Comparison of ENCODE assay signal across 16 cellular contexts in the genomic region with DNA sequence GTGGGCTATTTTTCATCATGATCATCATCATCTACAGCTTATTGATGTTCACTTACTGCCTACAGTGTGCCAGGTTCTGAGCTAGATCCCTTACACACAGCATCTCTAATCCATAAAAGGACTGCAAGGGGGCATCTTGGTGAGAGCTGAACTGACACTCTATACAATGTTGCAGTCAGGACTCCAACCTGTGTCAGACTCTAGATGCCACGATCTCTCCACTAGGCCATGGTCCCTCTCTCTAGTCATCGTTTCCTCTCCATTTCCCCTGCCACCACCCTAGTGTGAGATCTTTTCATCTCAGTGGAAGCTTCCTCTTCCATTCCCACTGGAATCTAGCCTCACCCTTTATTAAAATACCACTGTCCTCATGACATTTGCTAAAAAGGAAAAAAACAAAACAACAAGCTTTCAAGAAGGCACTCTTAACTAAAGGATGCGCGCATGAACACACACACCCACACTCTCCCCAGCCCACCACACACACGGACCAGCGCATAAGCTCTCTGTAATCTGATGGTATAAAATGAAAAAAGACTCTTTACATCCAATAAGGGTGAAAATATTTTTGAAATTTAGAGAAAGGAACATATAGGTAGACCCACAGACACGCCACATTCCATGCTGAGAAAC.
DNase-seq lines count a peak whose midpoint lies in the region; ATAC-seq and TF ChIP-seq lines count a peak whose summit lies in the region.
"Had no signal": no experiment of that assay in that cellular context is flagged by ENCODE, and none has a peak within 500 bp of the region (broad histone marks: within the 10 kb centered on the region; RNA-seq: fewer than 3 reads in every experiment).

No MANE protein-coding gene starts in this region.

- peak overlapping the region; percentile 37 for H3K27ac Mint-ChIP-seq in type B pancreatic cell
- H3K27ac Mint-ChIP-seq: activated naive CD8-positive, alpha-beta T cell treated with anti-CD3 and anti-CD28 coated beads, Interleukin-2, amount 50 U/mL, for 24 hours had no signal

- TF ChIP-seq POLR2A in GM18505 (IDR thresholded peaks at IDR 0.05; ENCODE audit: borderline replicate concordance, extremely low read depth, insufficient read depth, insufficient read length) (no peak), esophagus muscularis mucosa (IDR thresholded peaks at IDR 0.05; ENCODE audit: low read depth) (no peak)

- peaks cover 0 to 51% (median 41%) of the 10 kb centered on the region in 4 donors for H3K4me1 ChIP-seq in esophagus muscularis mucosa
- H3K4me1 ChIP-seq: BE2C, body of pancreas had no signal

- no peaks in the 10 kb centered on the region for H3K9me3 ChIP-seq in esophagus muscularis mucosa
- H3K9me3 ChIP-seq: BE2C, body of pancreas, sigmoid colon, testis had no signal

- TF ChIP-seq EP300 in esophagus muscularis mucosa (IDR thresholded peaks at IDR 0.05), result no peak

- H3K27ac ChIP-seq in VCaP, result peak overlapping the region; percentile 98
- H3K27ac ChIP-seq in esophagus muscularis mucosa (replicated peaks in 1 of 4), result no peak overlapping the region
- H3K27ac ChIP-seq: body of pancreas, sigmoid colon, testis had no signal

- DNase-seq in EH (ENCODE audit: low read depth) (peak; percentile 24), myocyte (ENCODE audit: low read depth) (peak; percentile 78), type B pancreatic cell (ENCODE audit: extremely low spot score, unreplicated experiment) (no peak), esophagus muscularis mucosa (ENCODE audit: extremely low spot score) (no peak), sciatic nerve (ENCODE audit: low spot score) (no peak)
- DNase-seq: activated CD4-positive, alpha-beta T cell treated with anti-CD3 and anti-CD28 coated beads, Interleukin-2, amount 50 U/mL, for 4 hours; activated effector memory CD4-positive, alpha-beta T cell treated with anti-CD3 and anti-CD28 coated beads, Interleukin-2, amount 50 U/mL, for 16 hours; activated naive CD8-positive, alpha-beta T cell treated with anti-CD3 and anti-CD28 coated beads, Interleukin-2, amount 50 U/mL, for 24 hours; NCI-H1092; NCI-H187 treated with DMSO at 0.1 percent for 48 hours had no signal

- intact Hi-C loops in esophagus muscularis mucosa (cut with DNase I) (no loop called here), sciatic nerve (cut with DNase I) (no loop called here)

- peaks cover 14% of the 10 kb centered on the region for H3K36me3 Mint-ChIP-seq in type B pancreatic cell

- peaks cover 6% of the 10 kb centered on the region for H3K9me3 Mint-ChIP-seq in type B pancreatic cell
- H3K9me3 Mint-ChIP-seq: activated naive CD8-positive, alpha-beta T cell treated with anti-CD3 and anti-CD28 coated beads, Interleukin-2, amount 50 U/mL, for 24 hours had no signal

- H3K36me3 ChIP-seq in esophagus muscularis mucosa, result no peaks in the 10 kb centered on the region
- H3K36me3 ChIP-seq: BE2C, sigmoid colon had no signal

- H3K27me3 ChIP-seq in esophagus muscularis mucosa, result no peaks in the 10 kb centered on the region
- H3K27me3 ChIP-seq: BE2C, body of pancreas, sigmoid colon, testis had no signal

- H3K4me3 Mint-ChIP-seq in type B pancreatic cell, result no peak overlapping the region
- H3K4me3 Mint-ChIP-seq: activated naive CD8-positive, alpha-beta T cell treated with anti-CD3 and anti-CD28 coated beads, Interleukin-2, amount 50 U/mL, for 24 hours had no signal

- H3K27me3 Mint-ChIP-seq in type B pancreatic cell, result no peaks in the 10 kb centered on the region
- H3K27me3 Mint-ChIP-seq: activated naive CD8-positive, alpha-beta T cell treated with anti-CD3 and anti-CD28 coated beads, Interleukin-2, amount 50 U/mL, for 24 hours had no signal

- 95% methylated on average over 7 of the region's 7 CpGs for WGBS in esophagus muscularis mucosa

- H3K4me1 Mint-ChIP-seq in type B pancreatic cell (ENCODE audit: unreplicated experiment), result peaks cover 59% of the 10 kb centered on the region

- H3K4me3 ChIP-seq in esophagus muscularis mucosa, result no peak overlapping the region
- H3K4me3 ChIP-seq: body of pancreas, sigmoid colon, testis had no signal

- ATAC-seq in GM18505 (IDR thresholded peaks at IDR 0.05; ENCODE audit: unreplicated experiment) (no peak), sciatic nerve (no peak)
- ATAC-seq: activated naive CD8-positive, alpha-beta T cell treated with anti-CD3 and anti-CD28 coated beads, Interleukin-2, amount 50 U/mL, for 24 hours; body of pancreas had no signal

- TF ChIP-seq CTCF in VCaP (conservative IDR thresholded peaks at IDR 0.05), result no peak
- no peak for TF ChIP-seq CTCF in type B pancreatic cell (conservative IDR thresholded peaks at IDR 0.05)
- TF ChIP-seq CTCF in esophagus muscularis mucosa (IDR thresholded peaks at IDR 0.05), result no peak

Comparison
In these comparisons a context has a peak if more than half of its experiments do, and no peak if none do; other contexts are left out.
1. DNase-seq: peak in EH (single experiment) and myocyte (single experiment); none in type B pancreatic cell (single experiment), esophagus muscularis mucosa (single experiment) and sciatic nerve (single experiment).